ENCODE assay signal across 8 cellular contexts in the genomic region with DNA sequence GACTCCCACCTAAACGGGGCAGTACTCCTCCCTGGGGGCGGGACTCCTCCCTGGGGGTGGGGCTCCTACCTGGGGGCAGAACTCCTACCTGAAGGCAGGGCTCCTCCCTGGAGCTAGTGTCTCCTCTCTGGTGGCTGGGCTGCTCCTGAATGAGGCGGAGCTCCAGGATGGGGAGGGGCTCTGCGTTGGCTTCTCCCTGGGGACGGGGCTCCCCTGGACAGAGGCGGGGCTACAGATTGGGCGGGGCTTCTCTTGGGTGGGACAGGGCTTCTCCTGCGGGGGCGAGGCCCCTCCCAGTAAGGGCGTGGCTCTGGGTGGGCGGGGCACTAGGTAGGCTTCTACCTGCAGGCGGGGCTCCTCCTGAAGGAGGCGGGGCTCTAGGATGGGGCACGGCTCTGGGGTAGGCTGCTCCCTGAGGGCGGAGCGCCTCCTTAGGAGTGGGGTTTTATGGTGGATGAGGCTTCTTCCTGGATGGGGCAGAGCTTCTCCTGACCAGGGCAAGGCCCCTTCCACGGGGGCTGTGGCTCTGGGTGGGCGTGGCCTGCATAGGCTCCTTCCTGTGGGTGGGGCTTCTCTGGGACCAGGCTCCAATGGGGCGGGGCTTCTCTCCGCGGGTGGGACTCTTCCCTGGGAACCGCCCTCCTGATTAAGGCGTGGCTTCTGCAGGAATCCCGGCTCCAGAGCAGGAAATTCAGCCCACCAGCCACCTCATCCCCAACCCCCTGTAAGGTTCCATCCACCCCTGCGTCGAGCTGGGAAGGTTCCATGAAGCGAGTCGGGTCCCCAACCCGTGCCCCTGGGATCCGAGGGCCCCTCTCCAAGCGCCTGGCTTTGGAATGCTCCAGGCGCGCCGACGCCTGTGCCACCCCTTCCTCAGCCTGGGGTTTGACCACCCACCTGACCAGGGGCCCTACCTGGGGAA. TPM values are rescaled to one million over a fixed set of nuclear protein-coding genes. Genes with fewer than 3 reads are reported as not detected.
DNase-seq lines count a peak whose midpoint lies in the region; ATAC-seq and TF ChIP-seq lines count a peak whose summit lies in the region.

No MANE protein-coding gene starts in this region.

- H3K27me3 ChIP-seq in neural progenitor cell (peaks cover 92% of the 10 kb centered on the region), vagina (peaks cover 13% of the 10 kb centered on the region)

- H2AFZ ChIP-seq in neural progenitor cell (replicated peaks), result peak overlapping the region; percentile 63

- no peak overlapping the region for H3K27ac Mint-ChIP-seq in neural progenitor cell

- ATAC-seq in GM21825 (IDR thresholded peaks at IDR 0.05; ENCODE audit: unreplicated experiment) (no peak), GM21390 (IDR thresholded peaks at IDR 0.05; ENCODE audit: unreplicated experiment) (no peak)

- no peaks in the 10 kb centered on the region for H3F3A ChIP-seq in neural progenitor cell (ENCODE audit: low read depth)

- H3K9me3 Mint-ChIP-seq in neural progenitor cell, result peaks cover 12% of the 10 kb centered on the region

- intact Hi-C loops in vagina (cut with DNase I), result no loop called here

- no peak for TF ChIP-seq POLR2A in vagina (IDR thresholded peaks at IDR 0.05)

- H3K36me3 Mint-ChIP-seq in neural progenitor cell, result peaks cover 20% of the 10 kb centered on the region

- H3K4me1 ChIP-seq in neural progenitor cell (peaks cover 4% of the 10 kb centered on the region), vagina (peaks cover 18% of the 10 kb centered on the region)

- peaks cover 34% of the 10 kb centered on the region for H3K27me3 Mint-ChIP-seq in neural progenitor cell (ENCODE audit: insufficient read depth, low read depth)

- H3K36me3 ChIP-seq in neural progenitor cell, result no peaks in the 10 kb centered on the region
- no peaks in the 10 kb centered on the region for H3K36me3 ChIP-seq in vagina

- peak overlapping the region; percentile 73 for H3K4me3 Mint-ChIP-seq in neural progenitor cell

- peak overlapping the region; percentile 42 for H3K4me3 ChIP-seq in epithelial cell of esophagus (ENCODE audit: low read length)
- H3K4me3 ChIP-seq in neural progenitor cell, result peak overlapping the region; percentile 43
- peak overlapping the region; percentile 19 to 33 for H3K4me3 ChIP-seq in vagina

- H3K79me2 ChIP-seq in neural progenitor cell (ENCODE audit: low read depth), result no peaks in the 10 kb centered on the region

- H3K27ac ChIP-seq in neural progenitor cell, result no peak overlapping the region
- no peak overlapping the region for H3K27ac ChIP-seq in vagina

- H3K9me3 ChIP-seq in neural progenitor cell (ENCODE audit: low read depth) (no peaks in the 10 kb centered on the region), vagina (no peaks in the 10 kb centered on the region)

- DNase-seq in DMS153 (lab: John Stamatoyannopoulos, UW) (peak; percentile 99), NCI-H1105 treated with DMSO at 0.1 percent for 48 hours (lab: John Stamatoyannopoulos, UW) (peak; percentile 87), epithelial cell of esophagus (ENCODE audit: low read depth) (peak; percentile 80), neural progenitor cell (ENCODE audit: low spot score) (peak; percentile 83), vagina (ENCODE audit: extremely low spot score in 2 of 2) (no peak)
- peak; percentile 79 to 83 for DNase-seq in activated CD4-positive, alpha-beta T cell treated with anti-CD3 and anti-CD28 coated beads, Interleukin-2, amount 50 U/mL, for 48 hours

- TF ChIP-seq CTCF in epithelial cell of esophagus (IDR thresholded peaks at IDR 0.05; ENCODE audit: insufficient read depth, low read depth, low read length, missing control alignments), result no peak
- no peak for TF ChIP-seq CTCF in neural progenitor cell (IDR thresholded peaks at IDR 0.05)
- no peak for TF ChIP-seq CTCF in vagina (IDR thresholded peaks at IDR 0.05)

- no peaks in the 10 kb centered on the region for H4K20me1 ChIP-seq in neural progenitor cell (ENCODE audit: low read depth)

- no peak overlapping the region for H3K9ac ChIP-seq in neural progenitor cell

- H3K4me2 ChIP-seq in neural progenitor cell, result peak overlapping the region; percentile 72

- peaks cover 12% of the 10 kb centered on the region for H3K4me1 Mint-ChIP-seq in neural progenitor cell

RNA-seq across cellular contexts. Expression of a gene that starts 22.7 kb away (rescaled TPM):
- 95.1 and 147 TPM in 2 replicates for total RNA-seq in neural progenitor cell (ENCODE audit: low replicate concordance)
- total RNA-seq in vagina, result 295 TPM

RNA-seq across cellular contexts. Expression of a gene that starts 43.3 kb away (rescaled TPM):
- 11.8 and 19.7 TPM in 2 replicates for total RNA-seq in neural progenitor cell (ENCODE audit: low replicate concordance)
- 14.7 TPM for total RNA-seq in vagina

RNA-seq across cellular contexts. Expression of a gene that starts 49.3 kb away (rescaled TPM):
- total RNA-seq in neural progenitor cell (ENCODE audit: low replicate concordance) (42.4 and 68.3 TPM in 2 replicates), vagina (73.7 TPM)

RNA-seq across cellular contexts. Expression of a gene that starts 53.0 kb away (rescaled TPM):
- total RNA-seq in neural progenitor cell (ENCODE audit: low replicate concordance), result 0.12 TPM in 1 of 2 replicates, not detected in the other
- not detected for total RNA-seq in vagina

Comparison
In these comparisons a context has a peak if more than half of its experiments do, and no peak if none do; other contexts are left out.
1. DNase-seq: peak in DMS153 (single experiment), NCI-H1105 treated with DMSO at 0.1 percent for 48 hours (single experiment), activated CD4-positive, alpha-beta T cell treated with anti-CD3 and anti-CD28 coated beads, Interleukin-2, amount 50 U/mL, for 48 hours (2 of 2), epithelial cell of esophagus (single experiment) and neural progenitor cell (single experiment); none in vagina (0 of 2).
2. Peak in every context shown above with its lines, with median percentiles within 50 percentile points of each other: H3K4me3 ChIP-seq.